ENCODE assay signal across 8 cellular contexts in the genomic region with DNA sequence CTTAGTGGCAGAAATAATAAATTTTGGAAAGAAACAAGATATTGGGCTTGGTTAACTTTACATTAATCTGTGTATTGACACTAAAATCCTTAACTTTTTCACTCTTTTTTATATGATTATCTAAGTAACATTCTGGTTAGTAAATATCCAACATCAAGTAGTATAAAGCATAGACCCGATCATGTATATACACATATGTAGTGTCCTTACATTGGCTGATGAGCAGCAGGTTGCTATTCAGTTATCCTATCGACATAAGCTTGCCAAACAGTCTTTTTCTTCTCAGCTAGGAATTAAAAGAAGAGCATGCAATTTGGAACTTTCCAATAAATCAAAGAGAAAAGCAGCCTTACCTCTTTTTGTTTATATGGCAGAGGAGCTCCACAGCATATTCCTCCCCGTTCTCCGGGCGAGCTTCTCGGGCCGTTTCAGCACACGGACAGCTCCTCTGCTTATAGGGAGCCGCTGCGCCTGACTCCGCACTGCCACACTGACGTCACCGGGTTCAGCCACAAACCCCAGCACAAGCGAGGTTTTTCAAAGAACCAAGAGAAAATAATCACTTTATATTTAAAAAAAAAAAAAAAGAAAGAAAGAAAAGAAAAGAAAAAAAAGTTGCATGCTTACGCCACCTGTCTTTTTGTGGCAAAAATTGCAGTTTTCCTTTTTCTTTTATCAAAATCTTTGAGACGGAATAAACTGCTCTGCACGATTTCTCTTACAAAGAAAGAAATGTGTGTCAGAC. TPM values are rescaled to one million over a fixed set of nuclear protein-coding genes. Genes with fewer than 3 reads are reported as not detected.
A peak's percentile ranks its signal among the peaks of the same experiment; 100 is the strongest.
DNase-seq lines count a peak whose midpoint lies in the region; TF ChIP-seq lines count a peak whose summit lies in the region.

A gene with protein sequence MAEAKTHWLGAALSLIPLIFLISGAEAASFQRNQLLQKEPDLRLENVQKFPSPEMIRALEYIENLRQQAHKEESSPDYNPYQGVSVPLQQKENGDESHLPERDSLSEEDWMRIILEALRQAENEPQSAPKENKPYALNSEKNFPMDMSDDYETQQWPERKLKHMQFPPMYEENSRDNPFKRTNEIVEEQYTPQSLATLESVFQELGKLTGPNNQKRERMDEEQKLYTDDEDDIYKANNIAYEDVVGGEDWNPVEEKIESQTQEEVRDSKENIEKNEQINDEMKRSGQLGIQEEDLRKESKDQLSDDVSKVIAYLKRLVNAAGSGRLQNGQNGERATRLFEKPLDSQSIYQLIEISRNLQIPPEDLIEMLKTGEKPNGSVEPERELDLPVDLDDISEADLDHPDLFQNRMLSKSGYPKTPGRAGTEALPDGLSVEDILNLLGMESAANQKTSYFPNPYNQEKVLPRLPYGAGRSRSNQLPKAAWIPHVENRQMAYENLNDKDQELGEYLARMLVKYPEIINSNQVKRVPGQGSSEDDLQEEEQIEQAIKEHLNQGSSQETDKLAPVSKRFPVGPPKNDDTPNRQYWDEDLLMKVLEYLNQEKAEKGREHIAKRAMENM (minus strand): TSS at position 430 of the 745 bp plus-strand sequence. CDS start 3,079 bp downstream, outside the sequence.

- TF ChIP-seq CTCF in NB4 (IDR thresholded peaks at IDR 0.05; ENCODE audit: low read depth, low read length) (no peak), colonic mucosa (IDR thresholded peaks at IDR 0.05) (no peak), liver (IDR thresholded peaks at IDR 0.05; ENCODE audit: low read depth, low read length, missing input control) (peak; percentile 20)

- H3K27ac ChIP-seq in colonic mucosa (no peak within 1 kb of the TSS), liver (ENCODE audit: low read depth in 1 of 2, low read length in 2 of 2) (no peak within 1 kb of the TSS)

- H3K9me3 ChIP-seq in colonic mucosa (no peaks in the 10 kb centered on the region), liver (ENCODE audit: control insufficient read depth in 4 of 4, low read length in 3 of 4) (no peaks in the 10 kb centered on the region)

- no peak for TF ChIP-seq POLR2A in NB4 (IDR thresholded peaks at IDR 0.05; ENCODE audit: extremely low read depth, insufficient read length)

- no peaks in the 10 kb centered on the region for H3K27me3 ChIP-seq in H7 (ENCODE audit: control insufficient read depth, insufficient read depth, low read length)
- no peaks in the 10 kb centered on the region for H3K27me3 ChIP-seq in colonic mucosa
- peaks cover 0 to 6% (median 1%) of the 10 kb centered on the region in 4 donors for H3K27me3 ChIP-seq in liver (ENCODE audit: control insufficient read depth in 4 of 4, insufficient read depth in 4 of 4, low read length in 3 of 4)

- H3K4me3 ChIP-seq in H7 (ENCODE audit: insufficient read depth, low read depth, low read length) (no peak within 1 kb of the TSS), NB4 (ENCODE audit: low read depth, low read length) (no peak within 1 kb of the TSS), colonic mucosa (no peak within 1 kb of the TSS), liver (ENCODE audit: low read depth in 1 of 3, low read length in 3 of 3) (no peak within 1 kb of the TSS)

- DNase-seq in GM03348 (ENCODE audit: low spot score) (peak; percentile 86), H7 (peak; percentile 78), NB4 (ENCODE audit: low read depth) (peak; percentile 72), SK-N-DZ (ENCODE audit: low spot score) (peak; percentile 84), colonic mucosa (peak; percentile 40)
- peak; percentile 1 for DNase-seq in stimulated activated CD8-positive, alpha-beta memory T cell treated with anti-CD3 and anti-CD28 coated beads, Interleukin-15, amount 100 ng/mL, for 1 hour (ENCODE audit: low read depth)
- DNase-seq in activated effector memory CD4-positive, alpha-beta T cell treated with anti-CD3 and anti-CD28 coated beads, Interleukin-2, amount 50 U/mL, for 16 hours, result no peak

- intact Hi-C loops in colonic mucosa (cut with DNase I), result no loop called here

- 12% methylated on average over 17 of the region's 17 CpGs for WGBS in liver

- H3K4me1 ChIP-seq in colonic mucosa (no peaks in the 10 kb centered on the region), liver (ENCODE audit: control insufficient read depth in 4 of 4, insufficient read depth in 4 of 4, low read length in 3 of 4) (peaks cover 0 to 3% (median 0%) of the 10 kb centered on the region in 4 donors)

- H3K9ac ChIP-seq in colonic mucosa (ENCODE audit: low read depth in 2 of 2, low read length in 2 of 2), result no peak within 1 kb of the TSS
- no peak within 1 kb of the TSS for H3K9ac ChIP-seq in liver (ENCODE audit: low read depth in 1 of 2, low read length in 2 of 2)

- H3K36me3 ChIP-seq in H7 (replicated peaks; ENCODE audit: control insufficient read depth, insufficient read depth, low read length) (no peaks in the 10 kb centered on the region), colonic mucosa (no peaks in the 10 kb centered on the region), liver (ENCODE audit: control insufficient read depth in 4 of 4, insufficient read depth in 3 of 4, low read depth in 1 of 4, low read length in 3 of 4) (no peaks in the 10 kb centered on the region)

- peak in 1 of 2 donors; percentile 51 for TF ChIP-seq RAD21 in liver (IDR thresholded peaks at IDR 0.05)

TF ChIP-seq in liver, 16 proteins besides CTCF, POLR2A, EP300 and RAD21:
- TF ChIP-seq, protein P1, sequence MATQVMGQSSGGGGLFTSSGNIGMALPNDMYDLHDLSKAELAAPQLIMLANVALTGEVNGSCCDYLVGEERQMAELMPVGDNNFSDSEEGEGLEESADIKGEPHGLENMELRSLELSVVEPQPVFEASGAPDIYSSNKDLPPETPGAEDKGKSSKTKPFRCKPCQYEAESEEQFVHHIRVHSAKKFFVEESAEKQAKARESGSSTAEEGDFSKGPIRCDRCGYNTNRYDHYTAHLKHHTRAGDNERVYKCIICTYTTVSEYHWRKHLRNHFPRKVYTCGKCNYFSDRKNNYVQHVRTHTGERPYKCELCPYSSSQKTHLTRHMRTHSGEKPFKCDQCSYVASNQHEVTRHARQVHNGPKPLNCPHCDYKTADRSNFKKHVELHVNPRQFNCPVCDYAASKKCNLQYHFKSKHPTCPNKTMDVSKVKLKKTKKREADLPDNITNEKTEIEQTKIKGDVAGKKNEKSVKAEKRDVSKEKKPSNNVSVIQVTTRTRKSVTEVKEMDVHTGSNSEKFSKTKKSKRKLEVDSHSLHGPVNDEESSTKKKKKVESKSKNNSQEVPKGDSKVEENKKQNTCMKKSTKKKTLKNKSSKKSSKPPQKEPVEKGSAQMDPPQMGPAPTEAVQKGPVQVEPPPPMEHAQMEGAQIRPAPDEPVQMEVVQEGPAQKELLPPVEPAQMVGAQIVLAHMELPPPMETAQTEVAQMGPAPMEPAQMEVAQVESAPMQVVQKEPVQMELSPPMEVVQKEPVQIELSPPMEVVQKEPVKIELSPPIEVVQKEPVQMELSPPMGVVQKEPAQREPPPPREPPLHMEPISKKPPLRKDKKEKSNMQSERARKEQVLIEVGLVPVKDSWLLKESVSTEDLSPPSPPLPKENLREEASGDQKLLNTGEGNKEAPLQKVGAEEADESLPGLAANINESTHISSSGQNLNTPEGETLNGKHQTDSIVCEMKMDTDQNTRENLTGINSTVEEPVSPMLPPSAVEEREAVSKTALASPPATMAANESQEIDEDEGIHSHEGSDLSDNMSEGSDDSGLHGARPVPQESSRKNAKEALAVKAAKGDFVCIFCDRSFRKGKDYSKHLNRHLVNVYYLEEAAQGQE (IDR thresholded peaks at IDR 0.05), result peak; percentile 99
- TF ChIP-seq SP1 (IDR thresholded peaks at IDR 0.05), result no peak
- TF ChIP-seq JUND (IDR thresholded peaks at IDR 0.05), result peak in 1 of 2 donors; percentile 53
- TF ChIP-seq, protein P2, sequence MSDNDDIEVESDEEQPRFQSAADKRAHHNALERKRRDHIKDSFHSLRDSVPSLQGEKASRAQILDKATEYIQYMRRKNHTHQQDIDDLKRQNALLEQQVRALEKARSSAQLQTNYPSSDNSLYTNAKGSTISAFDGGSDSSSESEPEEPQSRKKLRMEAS (IDR thresholded peaks at IDR 0.05), result no peak
- TF ChIP-seq, protein P3, sequence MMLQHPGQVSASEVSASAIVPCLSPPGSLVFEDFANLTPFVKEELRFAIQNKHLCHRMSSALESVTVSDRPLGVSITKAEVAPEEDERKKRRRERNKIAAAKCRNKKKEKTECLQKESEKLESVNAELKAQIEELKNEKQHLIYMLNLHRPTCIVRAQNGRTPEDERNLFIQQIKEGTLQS (IDR thresholded peaks at IDR 0.05), result no peak
- TF ChIP-seq GABPA (IDR thresholded peaks at IDR 0.05 in 1 of 2, conservative IDR thresholded peaks at IDR 0.05 in 1 of 2), result no peak

RNA-seq across cellular contexts. Expression of the gene that starts here (rescaled TPM):
- total RNA-seq in H7 (2014; rRNA removed; shearing (Covaris generic)), result 2.5 and 3.4 TPM in 2 replicates
- 54.6 and 64.5 TPM in 2 replicates for polyA plus RNA-seq in SK-N-DZ (2014; cell fraction: cytosol; rRNA removed)
- polyA plus RNA-seq in SK-N-DZ (2014; cell fraction: nucleus; rRNA removed), result 22.2 and 22.7 TPM in 2 replicates
- total RNA-seq in colonic mucosa (1 to 10 TPM; 2.9 to 4.1 TPM), liver (not detected)
- not detected for polyA plus RNA-seq in liver
